Comparison of ENCODE assay signal across 7 cellular contexts in genomic region chr22:11051401-11052112, GRCh38.
DNase-seq lines count a peak whose midpoint lies in the region; ATAC-seq and TF ChIP-seq lines count a peak whose summit lies in the region.
"Not testable (repeated sequence)": the region's sequence is repeated elsewhere in the genome, so short reads cannot be mapped to it uniquely, and the experiment has no call there.

No MANE protein-coding gene starts in this region.

- ATAC-seq in activated CD8-positive, alpha-beta T cell treated with anti-CD3 and anti-CD28 coated beads, Interleukin-2, amount 10 ng/mL, durations not matched to agents 7 days and 5 days: not testable (repeated sequence)
- peak in 3 of 4 donors; percentile 11 to 17 (median 12) for ATAC-seq in right lobe of liver
- peak; percentile 4 for ATAC-seq in mucosa of descending colon
- ATAC-seq in sciatic nerve: peak; percentile 5
- ATAC-seq in upper lobe of left lung (ENCODE audit: low FRiP score in 2 of 2): peak; percentile 16 to 24

- H3K9me3 Mint-ChIP-seq in activated CD8-positive, alpha-beta T cell treated with anti-CD3 and anti-CD28 coated beads, Interleukin-2, amount 10 ng/mL, durations not matched to agents 7 days and 5 days (ENCODE audit: insufficient read depth): peaks cover 40% of the 10 kb centered on the region

- H3K9me3 ChIP-seq in right lobe of liver: not testable (repeated sequence)
- H3K9me3 ChIP-seq in mucosa of descending colon: peaks cover 77% of the 10 kb centered on the region
- peaks cover 0 to 43% (median 23%) of the 10 kb centered on the region in 4 donors for H3K9me3 ChIP-seq in upper lobe of left lung

- H3K36me3 Mint-ChIP-seq in activated CD8-positive, alpha-beta T cell treated with anti-CD3 and anti-CD28 coated beads, Interleukin-2, amount 10 ng/mL, durations not matched to agents 7 days and 5 days (ENCODE audit: low read depth): peaks cover 18% of the 10 kb centered on the region

- intact Hi-C loops in right lobe of liver (cut with DNase I); mucosa of descending colon (cut with DNase I, micrococcal nuclease); sciatic nerve (cut with DNase I): not testable (repeated sequence)

- CTCF ChIA-PET in activated CD8-positive, alpha-beta T cell treated with anti-CD3 and anti-CD28 coated beads, Interleukin-2, amount 10 ng/mL, durations not matched to agents 7 days and 5 days (lab: Charles Lee): not testable (repeated sequence)

- not testable (repeated sequence) for H3K4me1 Mint-ChIP-seq in activated CD8-positive, alpha-beta T cell treated with anti-CD3 and anti-CD28 coated beads, Interleukin-2, amount 10 ng/mL, durations not matched to agents 7 days and 5 days (ENCODE audit: low read depth)

- peak; percentile 19 for DNase-seq in activated CD8-positive, alpha-beta T cell treated with anti-CD3 and anti-CD28 coated beads, Interleukin-2, amount 10 ng/mL, durations not matched to agents 7 days and 5 days
- DNase-seq in coronary artery (ENCODE audit: low spot score): peak; percentile 76
- peak; percentile 25 for DNase-seq in islet precursor cell
- not testable (repeated sequence) for DNase-seq in right lobe of liver; mucosa of descending colon; sciatic nerve (ENCODE audit: low spot score); upper lobe of left lung

- not testable (repeated sequence) for H3K36me3 ChIP-seq in right lobe of liver; mucosa of descending colon (ENCODE audit: low read depth); upper lobe of left lung

- not testable (repeated sequence) for H3K27me3 Mint-ChIP-seq in activated CD8-positive, alpha-beta T cell treated with anti-CD3 and anti-CD28 coated beads, Interleukin-2, amount 10 ng/mL, durations not matched to agents 7 days and 5 days (ENCODE audit: low read depth)

- TF ChIP-seq CTCF in coronary artery (IDR thresholded peaks at IDR 0.05); right lobe of liver (IDR thresholded peaks at IDR 0.05); mucosa of descending colon (IDR thresholded peaks at IDR 0.05); upper lobe of left lung (IDR thresholded peaks at IDR 0.05): not testable (repeated sequence)

- H3K4me3 ChIP-seq in coronary artery, right lobe of liver, mucosa of descending colon, upper lobe of left lung: not testable (repeated sequence)

- POLR2A ChIA-PET in activated CD8-positive, alpha-beta T cell treated with anti-CD3 and anti-CD28 coated beads, Interleukin-2, amount 10 ng/mL, durations not matched to agents 7 days and 5 days (lab: Charles Lee): not testable (repeated sequence)

- not testable (repeated sequence) for H3K27ac ChIP-seq in coronary artery, right lobe of liver, upper lobe of left lung

- WGBS in right lobe of liver (ENCODE audit: insufficient coverage, low coverage, low lambda C conversion rate, missing lambda C conversion rate): 49% methylated on average over 7 of the region's 9 CpGs
- 63 to 68% methylated on average over 6 to 9 of the region's 9 CpGs for WGBS in upper lobe of left lung, 2 donors

- not testable (repeated sequence) for H3K27me3 ChIP-seq in right lobe of liver, upper lobe of left lung

- TF ChIP-seq EP300 in upper lobe of left lung (IDR thresholded peaks at IDR 0.05): not testable (repeated sequence)

- not testable (repeated sequence) for H3K4me1 ChIP-seq in right lobe of liver; mucosa of descending colon (ENCODE audit: low read depth); upper lobe of left lung

- not testable (repeated sequence) for H3K27ac Mint-ChIP-seq in activated CD8-positive, alpha-beta T cell treated with anti-CD3 and anti-CD28 coated beads, Interleukin-2, amount 10 ng/mL, durations not matched to agents 7 days and 5 days

- not testable (repeated sequence) for H3K4me3 Mint-ChIP-seq in activated CD8-positive, alpha-beta T cell treated with anti-CD3 and anti-CD28 coated beads, Interleukin-2, amount 10 ng/mL, durations not matched to agents 7 days and 5 days

- not testable (repeated sequence) for TF ChIP-seq POLR2A in right lobe of liver (IDR thresholded peaks at IDR 0.05); upper lobe of left lung (IDR thresholded peaks at IDR 0.05)
